In genomic region chr5:130740047-130740569, GRCh38 we compare ENCODE assay signal across 39 cellular contexts.
"Had no signal": no experiment of that assay in that cellular context is flagged by ENCODE, and none has a peak within 500 bp of the region (broad histone marks: within the 10 kb centered on the region; RNA-seq: fewer than 3 reads in every experiment).

No MANE protein-coding gene starts in this region.

- H3K4me1 ChIP-seq: adrenal gland, ascending aorta, body of pancreas, breast epithelium had no signal

- H3K9me3 ChIP-seq: ascending aorta, body of pancreas had no signal

- H3K9me3 Mint-ChIP-seq: activated naive CD8-positive, alpha-beta T cell treated with anti-CD3 and anti-CD28 coated beads, Interleukin-2, amount 10 ng/mL, durations not matched to agents 7 days and 5 days; activated T-helper 1 cell treated with anti-CD3 and anti-CD28 coated beads, Interleukin-12 subunit alpha, Interleukin-12 subunit beta, Interleukin-2, Interleukin-4 antibody, amounts not matched to agents 30 ng/mL and 10 ng/mL and 1 ng/mL, durations not matched to agents 14 hours and 24 hours and 36 hours; activated T-helper 17 cell treated with anti-CD3 and anti-CD28 coated beads, Interleukin-2, amount 50 U/mL, for 72 hours; central memory CD8-positive, alpha-beta T cell had no signal

- H3K4me3 Mint-ChIP-seq: activated naive CD4-positive, alpha-beta T cell treated with anti-CD3 and anti-CD28 coated beads for 36 hours; activated naive CD4-positive, alpha-beta T cell treated with anti-CD3 and anti-CD28 coated beads, Interleukin-2, amount 10 ng/mL, durations not matched to agents 7 days and 5 days; activated naive CD4-positive, alpha-beta T cell treated with anti-CD3 and anti-CD28 coated beads, Interleukin-2, amount 50 U/mL, for 24 hours; activated naive CD8-positive, alpha-beta T cell; activated naive CD8-positive, alpha-beta T cell treated with anti-CD3 and anti-CD28 coated beads for 36 hours; activated naive CD8-positive, alpha-beta T cell treated with anti-CD3 and anti-CD28 coated beads, Interleukin-2, amount 10 ng/mL, durations not matched to agents 7 days and 5 days; activated naive CD8-positive, alpha-beta T cell treated with anti-CD3 and anti-CD28 coated beads, Interleukin-2, amount 50 U/mL, for 24 hours; activated T-cell treated with anti-CD3 and anti-CD28 coated beads, Interleukin-2, amount 50 U/mL, for 24 hours; activated T-cell treated with anti-CD3 and anti-CD28 coated beads, Interleukin-2, amount 50 U/mL, for 4 hours; activated T-cell treated with anti-CD3 and anti-CD28 coated beads, Interleukin-2, amount 50 U/mL, for 72 hours; activated T-helper 1 cell treated with anti-CD3 and anti-CD28 coated beads, Interleukin-12 subunit alpha, Interleukin-12 subunit beta, Interleukin-2, Interleukin-4 antibody, amounts not matched to agents 30 ng/mL and 10 ng/mL and 1 ng/mL, durations not matched to agents 14 hours and 24 hours and 36 hours; activated T-helper 17 cell treated with anti-CD3 and anti-CD28 coated beads, Interleukin-2, amount 50 U/mL, for 72 hours; brain; central memory CD8-positive, alpha-beta T cell had no signal

- H3K4me1 Mint-ChIP-seq: activated naive CD4-positive, alpha-beta T cell treated with anti-CD3 and anti-CD28 coated beads, Interleukin-2, amount 10 ng/mL, durations not matched to agents 7 days and 5 days; activated naive CD4-positive, alpha-beta T cell treated with anti-CD3 and anti-CD28 coated beads, Interleukin-2, amount 50 U/mL, for 24 hours; activated naive CD8-positive, alpha-beta T cell treated with anti-CD3 and anti-CD28 coated beads for 36 hours; activated naive CD8-positive, alpha-beta T cell treated with anti-CD3 and anti-CD28 coated beads, Interleukin-2, amount 10 ng/mL, durations not matched to agents 7 days and 5 days; activated naive CD8-positive, alpha-beta T cell treated with anti-CD3 and anti-CD28 coated beads, Interleukin-2, amount 50 U/mL, for 24 hours; activated T-helper 17 cell treated with anti-CD3 and anti-CD28 coated beads, Interleukin-2, amount 50 U/mL, for 72 hours; brain; central memory CD8-positive, alpha-beta T cell had no signal

- H3K27me3 Mint-ChIP-seq: activated naive CD4-positive, alpha-beta T cell treated with anti-CD3 and anti-CD28 coated beads, Interleukin-2, amount 10 ng/mL, durations not matched to agents 7 days and 5 days; activated naive CD8-positive, alpha-beta T cell treated with anti-CD3 and anti-CD28 coated beads for 36 hours; activated naive CD8-positive, alpha-beta T cell treated with anti-CD3 and anti-CD28 coated beads, Interleukin-2, amount 50 U/mL, for 24 hours; brain had no signal

- FAIRE-seq: astrocyte, bronchial epithelial cell had no signal

- DNase-seq: activated effector memory CD4-positive, alpha-beta T cell treated with anti-CD3 and anti-CD28 coated beads, Interleukin-2, amount 50 U/mL, for 16 hours; activated effector memory CD4-positive, alpha-beta T cell treated with Interleukin-2 at 50 U/mL for 16 hours; activated gamma-delta T cell; activated gamma-delta T cell treated with Interleukin-2 at 50 U/mL for 16 hours; activated naive CD4-positive, alpha-beta T cell; activated naive CD4-positive, alpha-beta T cell treated with anti-CD3 and anti-CD28 coated beads for 36 hours; activated naive CD4-positive, alpha-beta T cell treated with anti-CD3 and anti-CD28 coated beads, Interleukin-2, amount 10 ng/mL, durations not matched to agents 7 days and 5 days; activated naive CD4-positive, alpha-beta T cell treated with anti-CD3 and anti-CD28 coated beads, Interleukin-2, amount 50 U/mL, for 16 hours; activated naive CD4-positive, alpha-beta T cell treated with Interleukin-2 at 50 U/mL for 16 hours; activated naive CD8-positive, alpha-beta T cell treated with anti-CD3 and anti-CD28 coated beads for 36 hours; activated naive CD8-positive, alpha-beta T cell treated with anti-CD3 and anti-CD28 coated beads, Interleukin-2, amount 10 ng/mL, durations not matched to agents 7 days and 5 days; activated naive CD8-positive, alpha-beta T cell treated with anti-CD3 and anti-CD28 coated beads, Interleukin-2, amount 50 U/mL, for 24 hours; activated T-cell treated with anti-CD3 and anti-CD28 coated beads, Interleukin-2, amount 50 U/mL, for 24 hours; activated T-cell treated with anti-CD3 and anti-CD28 coated beads, Interleukin-2, amount 50 U/mL, for 4 hours; activated T-cell treated with anti-CD3 and anti-CD28 coated beads, Interleukin-2, amount 50 U/mL, for 48 hours; activated T-cell treated with anti-CD3 and anti-CD28 coated beads, Interleukin-2, amount 50 U/mL, for 72 hours; adrenal gland; amniotic stem cell; amygdala; anterior cingulate cortex; aorta; body of pancreas; brain microvascular endothelial cell; caudate nucleus; central memory CD4-positive, alpha-beta T cell; cerebellar nuclear complex had no signal

- H3K4me3 ChIP-seq: adrenal gland, ascending aorta, body of pancreas, breast epithelium, cardiac muscle cell had no signal

- H3K27ac ChIP-seq: adrenal gland, ascending aorta, body of pancreas, brain microvascular endothelial cell, breast epithelium, cardiac muscle cell had no signal

- ATAC-seq: activated naive CD4-positive, alpha-beta T cell treated with anti-CD3 and anti-CD28 coated beads, Interleukin-2, amount 50 U/mL, for 72 hours; activated naive CD8-positive, alpha-beta T cell treated with anti-CD3 and anti-CD28 coated beads, Interleukin-2, amount 50 U/mL, for 24 hours; activated T-cell treated with anti-CD3 and anti-CD28 coated beads, Interleukin-2, amount 50 U/mL, for 4 hours; activated T-cell treated with anti-CD3 and anti-CD28 coated beads, Interleukin-2, amount 50 U/mL, for 72 hours; activated T-helper 17 cell treated with anti-CD3 and anti-CD28 coated beads, Interleukin-2, amount 50 U/mL, for 72 hours; body of pancreas had no signal

- H3K27ac Mint-ChIP-seq: activated naive CD4-positive, alpha-beta T cell treated with anti-CD3 and anti-CD28 coated beads for 36 hours; activated naive CD4-positive, alpha-beta T cell treated with anti-CD3 and anti-CD28 coated beads, Interleukin-2, amount 10 ng/mL, durations not matched to agents 7 days and 5 days; activated naive CD4-positive, alpha-beta T cell treated with anti-CD3 and anti-CD28 coated beads, Interleukin-2, amount 50 U/mL, for 24 hours; activated naive CD4-positive, alpha-beta T cell treated with anti-CD3 and anti-CD28 coated beads, Interleukin-2, amount 50 U/mL, for 72 hours; activated naive CD8-positive, alpha-beta T cell; activated naive CD8-positive, alpha-beta T cell treated with anti-CD3 and anti-CD28 coated beads for 36 hours; activated naive CD8-positive, alpha-beta T cell treated with anti-CD3 and anti-CD28 coated beads, Interleukin-2, amount 10 ng/mL, durations not matched to agents 7 days and 5 days; activated naive CD8-positive, alpha-beta T cell treated with anti-CD3 and anti-CD28 coated beads, Interleukin-2, amount 50 U/mL, for 24 hours; activated T-cell treated with anti-CD3 and anti-CD28 coated beads, Interleukin-2, amount 50 U/mL, for 24 hours; activated T-cell treated with anti-CD3 and anti-CD28 coated beads, Interleukin-2, amount 50 U/mL, for 72 hours; activated T-helper 1 cell treated with anti-CD3 and anti-CD28 coated beads, Interleukin-12 subunit alpha, Interleukin-12 subunit beta, Interleukin-2, Interleukin-4 antibody, amounts not matched to agents 30 ng/mL and 10 ng/mL and 1 ng/mL, durations not matched to agents 14 hours and 24 hours and 36 hours; activated T-helper 17 cell treated with anti-CD3 and anti-CD28 coated beads, Interleukin-2, amount 50 U/mL, for 72 hours; activated T-helper 2 cell treated with anti-CD3 and anti-CD28 coated beads, Interferon-gamma antibody, Interleukin-2, Interleukin-4, amounts not matched to agents 10 μg/mL and 5 μg/mL and 100 μg/mL, durations not matched to agents 14 hours and 24 hours and 36 hours; brain had no signal
